In the genomic region with DNA sequence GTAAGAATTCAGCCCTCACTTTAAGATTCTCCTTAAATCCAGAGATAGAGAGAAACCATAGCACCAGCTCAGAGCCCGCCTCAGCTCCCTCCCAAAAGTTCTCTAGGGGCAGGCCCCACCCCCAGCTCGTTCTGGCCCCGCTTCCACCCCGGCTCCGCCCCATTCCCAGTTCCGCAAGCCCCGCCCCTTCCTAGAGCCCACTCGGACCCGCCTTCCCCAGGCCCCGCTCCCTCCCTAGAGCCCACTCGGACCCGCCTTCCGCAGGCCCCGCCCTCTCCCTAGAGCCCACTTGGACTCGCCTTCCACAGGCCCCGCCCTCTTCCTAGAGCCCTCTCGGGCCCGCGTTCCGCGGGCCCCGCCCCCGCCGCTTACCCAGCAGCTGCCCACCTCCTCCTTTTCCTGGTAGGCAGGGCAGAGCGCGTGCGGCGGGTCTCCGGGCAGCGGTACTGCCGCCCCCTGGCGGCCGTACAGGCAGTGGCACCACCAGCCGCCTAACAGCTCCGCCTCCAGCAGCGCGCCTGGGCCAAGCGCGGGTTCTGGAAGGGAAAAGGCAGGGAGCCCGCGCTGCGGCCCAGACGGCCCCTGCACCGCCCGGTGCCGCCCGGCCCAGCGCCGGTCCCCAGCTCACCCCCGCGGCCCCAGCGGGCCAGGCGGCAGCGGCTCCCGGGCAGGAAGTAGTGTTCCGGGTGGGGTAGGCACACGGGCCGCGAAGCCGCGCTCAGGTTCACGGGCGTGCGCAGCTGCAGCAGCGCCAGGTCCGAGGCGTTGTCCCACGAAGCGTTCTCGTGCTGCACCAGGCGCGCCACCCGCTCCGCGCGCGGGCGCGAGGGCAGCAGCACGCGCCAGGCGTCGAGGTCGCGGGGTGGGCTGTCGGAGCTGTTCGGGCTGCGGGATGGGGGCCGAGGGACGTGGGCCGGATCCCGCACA, we compare ENCODE assay signal across 8 cellular contexts. TPM values are rescaled to one million over a fixed set of nuclear protein-coding genes. Genes with fewer than 3 reads are reported as not detected.
DNase-seq lines count a peak whose midpoint lies in the region; ATAC-seq and TF ChIP-seq lines count a peak whose summit lies in the region.

No MANE protein-coding gene starts in this region.

- peak; percentile 96 for TF ChIP-seq CTCF in LNCAP (IDR thresholded peaks at IDR 0.05)

- peak overlapping the region; percentile 82 for H3K27ac Mint-ChIP-seq in activated T-helper 17 cell treated with anti-CD3 and anti-CD28 coated beads, Interleukin-2, amount 50 U/mL, for 72 hours
- H3K27ac Mint-ChIP-seq in natural killer cell treated with Interleukin-12 subunit alpha and Interleukin-12 subunit beta and Interleukin-15 and Interleukin-18, amount 100 ng/mL, for 72 hours: peak overlapping the region; percentile 73 to 86

- DNase-seq in EL (peak; percentile 99), H4 (ENCODE audit: low spot score) (peak; percentile 95), RPMI7951 (ENCODE audit: low read depth) (peak; percentile 95), fibroblast of peridontal ligament (ENCODE audit: extremely low read depth) (peak; percentile 98)
- peak; percentile 99 for DNase-seq in natural killer cell treated with Interleukin-12 subunit alpha and Interleukin-12 subunit beta and Interleukin-15 and Interleukin-18, amount 100 ng/mL, for 72 hours (ENCODE audit: low spot score)
- peak; percentile 99 for DNase-seq in stimulated activated naive CD4-positive, alpha-beta T cell treated with Interleukin-2 at 50 U/mL for 16 hours (lab: John Stamatoyannopoulos, UW)

- ATAC-seq in activated T-helper 17 cell treated with anti-CD3 and anti-CD28 coated beads, Interleukin-2, amount 50 U/mL, for 72 hours (replicated peaks): peak; percentile 91
- peak; percentile 97 to 98 for ATAC-seq in natural killer cell treated with Interleukin-12 subunit alpha and Interleukin-12 subunit beta and Interleukin-15 and Interleukin-18, amount 100 ng/mL, for 72 hours

- H3K4me1 Mint-ChIP-seq in activated T-helper 17 cell treated with anti-CD3 and anti-CD28 coated beads, Interleukin-2, amount 50 U/mL, for 72 hours: peaks cover 9% of the 10 kb centered on the region
- H3K4me1 Mint-ChIP-seq in natural killer cell treated with Interleukin-12 subunit alpha and Interleukin-12 subunit beta and Interleukin-15 and Interleukin-18, amount 100 ng/mL, for 72 hours (ENCODE audit: low read depth in 2 of 2): peaks cover 9 to 13% of the 10 kb centered on the region in 2 donors

- H3K36me3 Mint-ChIP-seq in activated T-helper 17 cell treated with anti-CD3 and anti-CD28 coated beads, Interleukin-2, amount 50 U/mL, for 72 hours (ENCODE audit: low read depth): no peaks in the 10 kb centered on the region
- no peaks in the 10 kb centered on the region for H3K36me3 Mint-ChIP-seq in natural killer cell treated with Interleukin-12 subunit alpha and Interleukin-12 subunit beta and Interleukin-15 and Interleukin-18, amount 100 ng/mL, for 72 hours

- no peaks in the 10 kb centered on the region for H3K27me3 Mint-ChIP-seq in activated T-helper 17 cell treated with anti-CD3 and anti-CD28 coated beads, Interleukin-2, amount 50 U/mL, for 72 hours
- H3K27me3 Mint-ChIP-seq in natural killer cell treated with Interleukin-12 subunit alpha and Interleukin-12 subunit beta and Interleukin-15 and Interleukin-18, amount 100 ng/mL, for 72 hours: no peaks in the 10 kb centered on the region

- peak overlapping the region; percentile 77 for H3K4me3 Mint-ChIP-seq in activated T-helper 17 cell treated with anti-CD3 and anti-CD28 coated beads, Interleukin-2, amount 50 U/mL, for 72 hours
- H3K4me3 Mint-ChIP-seq in natural killer cell treated with Interleukin-12 subunit alpha and Interleukin-12 subunit beta and Interleukin-15 and Interleukin-18, amount 100 ng/mL, for 72 hours: peak overlapping the region; percentile 73

- no peaks in the 10 kb centered on the region for H3K9me3 Mint-ChIP-seq in activated T-helper 17 cell treated with anti-CD3 and anti-CD28 coated beads, Interleukin-2, amount 50 U/mL, for 72 hours
- no peaks in the 10 kb centered on the region for H3K9me3 Mint-ChIP-seq in natural killer cell treated with Interleukin-12 subunit alpha and Interleukin-12 subunit beta and Interleukin-15 and Interleukin-18, amount 100 ng/mL, for 72 hours

RNA-seq across cellular contexts. Expression of gene PRSS8, which starts 6.8 kb away (rescaled TPM):
- 0.04 TPM in 1 of 2 replicates, not detected in the other for total RNA-seq in H4 (2014; rRNA removed; shearing (Covaris generic))
- total RNA-seq in RPMI7951 (2014; rRNA removed; shearing (Covaris generic)): not detected in 2 replicates
- total RNA-seq in activated T-helper 17 cell treated with anti-CD3 and anti-CD28 coated beads, Interleukin-2, amount 50 U/mL, for 72 hours: not detected
- not detected for total RNA-seq in natural killer cell treated with Interleukin-12 subunit alpha and Interleukin-12 subunit beta and Interleukin-15 and Interleukin-18, amount 100 ng/mL, for 72 hours

RNA-seq across cellular contexts. Expression of gene PRSS36, which starts 7.5 kb away (rescaled TPM):
- total RNA-seq in H4 (2014; rRNA removed; shearing (Covaris generic)): 0.12 TPM in 1 of 2 replicates, not detected in the other
- total RNA-seq in RPMI7951 (2014; rRNA removed; shearing (Covaris generic)): 1.1 and 2.6 TPM in 2 replicates
- total RNA-seq in activated T-helper 17 cell treated with anti-CD3 and anti-CD28 coated beads, Interleukin-2, amount 50 U/mL, for 72 hours: 1 to 10 TPM; 1.1 TPM
- total RNA-seq in natural killer cell treated with Interleukin-12 subunit alpha and Interleukin-12 subunit beta and Interleukin-15 and Interleukin-18, amount 100 ng/mL, for 72 hours: 1 to 10 TPM in 1 of 2 donors, not detected in 1; 1.5 TPM

RNA-seq across cellular contexts. Expression of gene KAT8, which starts 24.9 kb away (rescaled TPM):
- 37.9 and 40.8 TPM in 2 replicates for total RNA-seq in H4 (2014; rRNA removed; shearing (Covaris generic))
- 25.5 and 31.0 TPM in 2 replicates for total RNA-seq in RPMI7951 (2014; rRNA removed; shearing (Covaris generic))
- 10 to 100 TPM; 49.7 to 50.2 TPM for total RNA-seq in activated T-helper 17 cell treated with anti-CD3 and anti-CD28 coated beads, Interleukin-2, amount 50 U/mL, for 72 hours
- 10 to 100 TPM; 39.5 to 67.3 TPM for total RNA-seq in natural killer cell treated with Interleukin-12 subunit alpha and Interleukin-12 subunit beta and Interleukin-15 and Interleukin-18, amount 100 ng/mL, for 72 hours

RNA-seq across cellular contexts. Expression of gene BCKDK, which starts 34.2 kb away (rescaled TPM):
- total RNA-seq in H4 (2014; rRNA removed; shearing (Covaris generic)): 32.7 and 38.6 TPM in 2 replicates
- total RNA-seq in RPMI7951 (2014; rRNA removed; shearing (Covaris generic)): 33.9 and 42.7 TPM in 2 replicates
- total RNA-seq in activated T-helper 17 cell treated with anti-CD3 and anti-CD28 coated beads, Interleukin-2, amount 50 U/mL, for 72 hours: 10 to 100 TPM; 48.6 to 98.3 TPM
- total RNA-seq in natural killer cell treated with Interleukin-12 subunit alpha and Interleukin-12 subunit beta and Interleukin-15 and Interleukin-18, amount 100 ng/mL, for 72 hours: 10 to 100 TPM; 42.7 to 43.1 TPM

RNA-seq across cellular contexts. Expression of gene FUS, which starts 37.6 kb away (rescaled TPM):
- 21.5 and 25.8 TPM in 2 replicates for total RNA-seq in H4 (2014; rRNA removed; shearing (Covaris generic))
- total RNA-seq in RPMI7951 (2014; rRNA removed; shearing (Covaris generic)): 15.3 and 19.0 TPM in 2 replicates
- 100 to 1,000 TPM; 425 to 686 TPM for total RNA-seq in activated T-helper 17 cell treated with anti-CD3 and anti-CD28 coated beads, Interleukin-2, amount 50 U/mL, for 72 hours
- total RNA-seq in natural killer cell treated with Interleukin-12 subunit alpha and Interleukin-12 subunit beta and Interleukin-15 and Interleukin-18, amount 100 ng/mL, for 72 hours: 100 to 1,000 TPM; 625 to 840 TPM

Comparison
In these comparisons a context has a peak if more than half of its experiments do, and no peak if none do; other contexts are left out.
1. Peak in every context shown above with its lines: DNase-seq and ATAC-seq.